ENCODE assay signal across 8 cellular contexts in genomic region chr1:3453891-3454810, GRCh38. TPM values are rescaled to one million over a fixed set of nuclear protein-coding genes. Genes with fewer than 3 reads are reported as not detected.
A peak's percentile ranks its signal among the peaks of the same experiment; 100 is the strongest.
DNase-seq lines count a peak whose midpoint lies in the region; TF ChIP-seq lines count a peak whose summit lies in the region.

Gene ARHGEF16, plus strand, starts transcription at chr1:3454665. Its CDS starts 8,420 bp downstream, at chr1:3463085.

- in situ Hi-C loops in astrocyte of the spinal cord (cut with HindIII; ENCODE audit: low sequenced_read_pairs), result no loop called here

- no CpG with 5 or more reads among the region's 84 CpGs for WGBS in iPS DF 6.9 (ENCODE audit: insufficient coverage, insufficient read length)

- peak within 1 kb of the TSS; percentile 83 for H3K9ac ChIP-seq in NT2/D1 (ENCODE audit: insufficient read length, low read depth)

- H3K27me3 ChIP-seq in H7 (ENCODE audit: control insufficient read depth, insufficient read depth, low read length), result no peaks in the 10 kb centered on the region
- peaks cover 6% of the 10 kb centered on the region for H3K27me3 ChIP-seq in NT2/D1 (ENCODE audit: insufficient read depth, insufficient read length)
- no peaks in the 10 kb centered on the region for H3K27me3 ChIP-seq in iPS DF 6.9 (ENCODE audit: control insufficient read depth, insufficient read depth, low read length)

- H3K27ac ChIP-seq in iPS DF 6.9 (ENCODE audit: low read length), result no peak within 1 kb of the TSS

- peak; percentile 34 for TF ChIP-seq CTCF in astrocyte of the spinal cord (IDR thresholded peaks at IDR 0.05; ENCODE audit: low read depth, low read length)

- H3K4me1 ChIP-seq in NT2/D1 (ENCODE audit: insufficient read depth, insufficient read length) (peaks cover 22% of the 10 kb centered on the region), iPS DF 6.9 (ENCODE audit: control insufficient read depth, insufficient read depth, low read length) (peaks cover 9% of the 10 kb centered on the region)

- DNase-seq in AG08396 (ENCODE audit: low spot score) (peak; percentile 79), H7 (peak; percentile 100), NT2/D1 (ENCODE audit: low read depth, low spot score) (peak; percentile 39), astrocyte of the spinal cord (ENCODE audit: low read depth, low spot score) (no peak), iPS DF 6.9 (ENCODE audit: low read depth, low spot score) (no peak), skeletal muscle cell (ENCODE audit: low read depth) (no peak), middle frontal gyrus (ENCODE audit: extremely low spot score, low spot score) (no peak), NOMO-1 treated with DMSO at 0.1 percent for 48 hours (lab: John Stamatoyannopoulos, UW; ENCODE audit: unreplicated experiment) (no peak)

- no peaks in the 10 kb centered on the region for H3K9me3 ChIP-seq in NT2/D1 (ENCODE audit: insufficient read depth, low read length)
- no peaks in the 10 kb centered on the region for H3K9me3 ChIP-seq in iPS DF 6.9 (ENCODE audit: control insufficient read depth, insufficient read depth, low read length)

- H3K4me3 ChIP-seq in H7 (ENCODE audit: insufficient read depth, low read depth, low read length) (peak within 1 kb of the TSS; percentile 72), NT2/D1 (ENCODE audit: insufficient read length, low read depth) (peak within 1 kb of the TSS; percentile 57), astrocyte of the spinal cord (ENCODE audit: low read depth, low read length) (peak within 1 kb of the TSS; percentile 2), iPS DF 6.9 (ENCODE audit: low read length) (peak within 1 kb of the TSS; percentile 62; the same call in 1 of the 2 replicates), skeletal muscle cell (ENCODE audit: low read depth, low read length) (peak within 1 kb of the TSS; percentile 27)

- H3K36me3 ChIP-seq in H7 (replicated peaks; ENCODE audit: control insufficient read depth, insufficient read depth, low read length) (no peaks in the 10 kb centered on the region), NT2/D1 (ENCODE audit: insufficient read depth, insufficient read length, low read length) (no peaks in the 10 kb centered on the region), iPS DF 6.9 (ENCODE audit: control insufficient read depth, insufficient read depth, low read length) (no peaks in the 10 kb centered on the region)

RNA-seq across cellular contexts. Expression of gene ARHGEF16, which starts in this region (rescaled TPM):
- 34.7 and 45.8 TPM in 2 replicates for total RNA-seq in H7 (2014; rRNA removed; shearing (Covaris generic))

Comparison
In these comparisons a context has a peak if more than half of its experiments do, and no peak if none do; other contexts are left out.
1. DNase-seq: peak in AG08396 (single experiment), H7 (single experiment) and NT2/D1 (single experiment); none in astrocyte of the spinal cord (single experiment), iPS DF 6.9 (single experiment), skeletal muscle cell (single experiment), middle frontal gyrus (single experiment) and NOMO-1 treated with DMSO at 0.1 percent for 48 hours (single experiment).
2. H3K4me3 ChIP-seq: peak in every context shown above with its lines; median percentile 72 in H7; 62 in iPS DF 6.9; 57 in NT2/D1; 27 in skeletal muscle cell; 2 in astrocyte of the spinal cord.